In the genomic region with DNA sequence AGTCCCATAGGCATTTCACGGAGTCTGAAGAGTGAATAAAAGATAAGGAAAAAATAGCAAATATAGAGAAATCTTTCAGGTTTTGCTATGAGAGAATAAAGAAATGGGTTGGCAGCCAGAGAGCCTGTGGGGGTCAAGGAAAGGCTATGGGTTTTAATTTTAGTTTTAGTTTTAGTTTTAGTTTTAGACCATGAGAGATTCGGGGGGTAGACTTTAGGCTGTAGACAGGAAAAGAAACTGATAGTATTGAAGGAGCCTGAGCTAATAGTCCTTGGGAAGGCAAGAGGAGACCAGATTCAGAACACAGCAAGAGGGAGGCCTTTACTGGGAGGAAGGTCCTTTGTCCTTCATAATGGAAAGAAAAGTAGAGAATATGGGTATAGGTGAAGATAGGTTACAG, we compare ENCODE assay signal across 10 cellular contexts. TPM values are rescaled to one million over a fixed set of nuclear protein-coding genes. Genes with fewer than 3 reads are reported as not detected.
DNase-seq lines count a peak whose midpoint lies in the region; ATAC-seq lines count a peak whose summit lies in the region.
"Had no signal": no experiment of that assay in that cellular context is flagged by ENCODE, and none has a peak within 500 bp of the region (broad histone marks: within the 10 kb centered on the region; RNA-seq: fewer than 3 reads in every experiment).

No MANE protein-coding gene starts in this region.

- H3K27ac Mint-ChIP-seq in activated T-cell treated with anti-CD3 and anti-CD28 coated beads, Interleukin-2, amount 50 U/mL, for 72 hours: peak overlapping the region; percentile 73

- ATAC-seq in activated T-cell treated with anti-CD3 and anti-CD28 coated beads, Interleukin-2, amount 50 U/mL, for 72 hours (replicated peaks in 1 of 2): peak in 1 of 2 donors; percentile 58
- ATAC-seq in GM21619 (IDR thresholded peaks at IDR 0.05; ENCODE audit: unreplicated experiment) (peak; percentile 98), HG03354 (IDR thresholded peaks at IDR 0.05; ENCODE audit: poor library complexity, severe bottlenecking, unreplicated experiment) (peak; percentile 99)
- ATAC-seq in stimulated activated naive CD8-positive, alpha-beta T cell treated with anti-CD3 and anti-CD28 coated beads, Interleukin-15, Interleukin-2, amounts not matched to agents 100 U/mL and 50 U/mL, for 24 hours: peak; percentile 57
- ATAC-seq: pancreas had no signal

- H3K9me3 Mint-ChIP-seq in activated T-cell treated with anti-CD3 and anti-CD28 coated beads, Interleukin-2, amount 50 U/mL, for 72 hours: no peaks in the 10 kb centered on the region

- H3K4me1 Mint-ChIP-seq in activated T-cell treated with anti-CD3 and anti-CD28 coated beads, Interleukin-2, amount 50 U/mL, for 72 hours (ENCODE audit: low read depth): peaks cover 11% of the 10 kb centered on the region

- H3K4me3 Mint-ChIP-seq in activated T-cell treated with anti-CD3 and anti-CD28 coated beads, Interleukin-2, amount 50 U/mL, for 72 hours: peak overlapping the region; percentile 20 to 67

- no peak for DNase-seq in activated T-cell treated with anti-CD3 and anti-CD28 coated beads, Interleukin-2, amount 50 U/mL, for 72 hours
- DNase-seq in activated T-cell treated with anti-CD3 and anti-CD28 coated beads, Interleukin-2, amount 50 U/mL, for 1 hour: no peak
- no peak for DNase-seq in stimulated activated naive CD8-positive, alpha-beta T cell treated with anti-CD3 and anti-CD28 coated beads, Interleukin-15, Interleukin-2, amounts not matched to agents 100 U/mL and 50 U/mL, for 24 hours
- DNase-seq in pons (ENCODE audit: low spot score): no peak
- DNase-seq in Ammon's horn (ENCODE audit: low spot score): no peak
- no peak for DNase-seq in NCI-H2171 (lab: John Stamatoyannopoulos, UW)
- DNase-seq: dorsolateral prefrontal cortex, pancreas had no signal

- H3K36me3 Mint-ChIP-seq in activated T-cell treated with anti-CD3 and anti-CD28 coated beads, Interleukin-2, amount 50 U/mL, for 72 hours (ENCODE audit: insufficient read depth in 2 of 2): peaks cover 0 to 5% of the 10 kb centered on the region in 2 donors

- no peaks in the 10 kb centered on the region for H3K27me3 Mint-ChIP-seq in activated T-cell treated with anti-CD3 and anti-CD28 coated beads, Interleukin-2, amount 50 U/mL, for 72 hours (ENCODE audit: low read depth)

RNA-seq across cellular contexts. Expression of a gene that starts 19.3 kb away (rescaled TPM):
- total RNA-seq in activated T-cell treated with anti-CD3 and anti-CD28 coated beads, Interleukin-2, amount 50 U/mL, for 72 hours: 10 to 100 TPM; 12.0 to 12.6 TPM

RNA-seq across cellular contexts. Expression of a gene that starts 21.1 kb away (rescaled TPM):
- total RNA-seq in activated T-cell treated with anti-CD3 and anti-CD28 coated beads, Interleukin-2, amount 50 U/mL, for 72 hours: 1 to 10 TPM; 5.3 to 6.6 TPM
